16 cellular contexts compared by ENCODE assay signal in the genomic region with DNA sequence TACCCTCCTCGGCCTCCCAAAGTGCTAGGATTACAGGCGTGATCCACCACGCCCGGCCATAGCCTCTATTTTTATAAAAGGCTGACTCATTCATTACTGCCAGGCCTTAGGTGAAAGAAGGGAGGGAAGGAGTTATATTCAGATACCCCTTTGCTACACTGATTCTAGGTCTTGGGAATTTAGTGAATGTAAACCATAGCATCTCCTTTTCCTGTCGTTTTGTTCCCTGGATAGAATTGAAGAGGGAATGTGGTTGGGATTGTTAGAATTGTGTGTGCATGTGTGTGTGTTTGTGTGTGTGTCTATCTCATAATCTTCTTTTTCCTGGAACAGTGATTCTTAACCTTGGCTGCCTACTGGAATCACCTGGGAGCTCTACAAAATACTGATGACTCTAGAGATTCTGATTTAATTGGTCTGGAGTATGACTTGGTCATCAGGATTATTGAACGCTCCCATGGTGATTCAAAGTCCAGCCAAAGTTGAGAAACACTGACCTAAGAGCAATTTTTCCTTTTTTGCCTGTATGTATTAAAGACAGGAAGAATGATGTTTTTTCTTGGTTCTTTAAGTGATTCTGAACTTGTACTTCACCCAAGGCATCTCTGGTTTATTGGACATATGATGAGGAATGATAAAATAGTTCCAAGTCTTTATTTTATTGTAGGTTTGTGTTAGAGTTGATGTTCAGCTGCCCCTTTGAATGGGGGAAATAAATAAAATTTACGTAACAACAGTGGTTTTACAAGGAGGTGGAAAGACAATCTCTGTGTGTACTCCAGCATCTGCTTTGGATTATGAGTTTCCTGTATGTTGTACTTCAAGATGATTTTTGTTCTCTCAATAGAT. TPM values are rescaled to one million over a fixed set of nuclear protein-coding genes. Genes with fewer than 3 reads are reported as not detected.
DNase-seq lines count a peak whose midpoint lies in the region; ATAC-seq and TF ChIP-seq lines count a peak whose summit lies in the region.
"Had no signal": no experiment of that assay in that cellular context is flagged by ENCODE, and none has a peak within 500 bp of the region (broad histone marks: within the 10 kb centered on the region; RNA-seq: fewer than 3 reads in every experiment).

No MANE protein-coding gene starts in this region.

- no peaks in the 10 kb centered on the region for H3K27me3 ChIP-seq in aorta (ENCODE audit: control insufficient read depth in 1 of 2, insufficient read depth in 2 of 2, low read length in 1 of 2)
- H3K27me3 ChIP-seq: BLaER1 treated with 17β-estradiol and CSF1 and Interleukin-3, amounts not matched to agents 10 nM and 100 nM; gastrocnemius medialis; SJCRH30 had no signal

- H3K27ac ChIP-seq in aorta (ENCODE audit: low read depth in 1 of 2, low read length in 2 of 2) (no peak overlapping the region), substantia nigra (ENCODE audit: low read depth, low read length, poor library complexity, severe bottlenecking) (no peak overlapping the region)
- H3K27ac ChIP-seq: BLaER1 treated with 17β-estradiol and CSF1 and Interleukin-3, amounts not matched to agents 10 nM and 100 nM; gastrocnemius medialis; SJCRH30 had no signal

- no peaks in the 10 kb centered on the region for H3K9me3 ChIP-seq in aorta (ENCODE audit: control insufficient read depth, low read length)
- H3K9me3 ChIP-seq: BLaER1 treated with 17β-estradiol and CSF1 and Interleukin-3, amounts not matched to agents 10 nM and 100 nM; gastrocnemius medialis; SJCRH30 had no signal

- peaks cover 12% of the 10 kb centered on the region for H3K4me1 Mint-ChIP-seq in progenitor cell of endocrine pancreas (ENCODE audit: low read depth)

- DNase-seq in ELR (ENCODE audit: low read depth) = peak; percentile 46
- peak; percentile 83 for DNase-seq in fibroblast of peridontal ligament (ENCODE audit: extremely low read depth)
- DNase-seq in progenitor cell of endocrine pancreas (ENCODE audit: low spot score, unreplicated experiment) = no peak
- no peak for DNase-seq in aorta
- DNase-seq in substantia nigra (lab: John Stamatoyannopoulos, UW) = no peak
- no peak for DNase-seq in NK-92 treated with Interleukin-12 subunit alpha and Interleukin-12 subunit beta, amount 100 ng/mL, for 24 hours (lab: John Stamatoyannopoulos, UW)
- no peak for DNase-seq in NCI-H2029 (lab: John Stamatoyannopoulos, UW)
- DNase-seq: cortex of kidney, DND-41, gastrocnemius medialis, immature natural killer cell, NCI-H2171, SJCRH30 had no signal

- no peak overlapping the region for H3K4me3 Mint-ChIP-seq in progenitor cell of endocrine pancreas (ENCODE audit: low read depth)
- H3K4me3 Mint-ChIP-seq: immature natural killer cell had no signal

- WGBS in aorta, 2 donors = 79 to 81% methylated on average over 7 of the region's 7 CpGs

- intact Hi-C loops in aorta (cut with DNase I) = loop anchor here in 1 of 2 donors (5.0 kb wide), 1 partner anchor 133 kb away; no protein-coding TSS in a partner anchor

- H3K36me3 Mint-ChIP-seq in progenitor cell of endocrine pancreas (ENCODE audit: insufficient read depth) = peaks cover 5% of the 10 kb centered on the region

- ATAC-seq in SK-N-SH treated with all-trans-retinoic acid at 6 μM for 48 hours = peak; percentile 52
- ATAC-seq in aorta (ENCODE audit: low FRiP score) = no peak
- ATAC-seq: activated naive CD4-positive, alpha-beta T cell treated with anti-CD3 and anti-CD28 coated beads, Interleukin-2, amount 50 U/mL, for 72 hours; gastrocnemius medialis had no signal

- peaks cover 3 to 6% of the 10 kb centered on the region in 2 donors for H3K36me3 ChIP-seq in aorta (ENCODE audit: control insufficient read depth in 1 of 2, insufficient read depth in 2 of 2, low read length in 1 of 2)

- TF ChIP-seq CTCF in progenitor cell of endocrine pancreas (IDR thresholded peaks at IDR 0.05; ENCODE audit: unreplicated experiment) = no peak

- no peak overlapping the region for H3K4me3 ChIP-seq in aorta (ENCODE audit: low read length in 2 of 2)
- H3K4me3 ChIP-seq: BLaER1 treated with 17β-estradiol and CSF1 and Interleukin-3, amounts not matched to agents 10 nM and 100 nM; gastrocnemius medialis; SJCRH30 had no signal

- no peaks in the 10 kb centered on the region for H3K27me3 Mint-ChIP-seq in progenitor cell of endocrine pancreas

- no peaks in the 10 kb centered on the region for H3K9me3 Mint-ChIP-seq in progenitor cell of endocrine pancreas (ENCODE audit: low read depth)
- H3K9me3 Mint-ChIP-seq: activated naive CD4-positive, alpha-beta T cell treated with anti-CD3 and anti-CD28 coated beads, Interleukin-2, amount 50 U/mL, for 72 hours; immature natural killer cell had no signal

- peak overlapping the region; percentile 46 for H3K27ac Mint-ChIP-seq in progenitor cell of endocrine pancreas

- peaks cover 0 to 3% of the 10 kb centered on the region in 2 donors for H3K4me1 ChIP-seq in aorta (ENCODE audit: control insufficient read depth in 1 of 2, insufficient read depth in 2 of 2, low read length in 2 of 2)
- H3K4me1 ChIP-seq: SJCRH30 had no signal

TF ChIP-seq in SK-N-SH treated with all-trans-retinoic acid at 6 μM for 48 hours, 23 proteins besides CTCF, POLR2A, EP300 and RAD21:
- TF ChIP-seq BACH2 (CRISPR knock-in tag; IDR thresholded peaks at IDR 0.05; ENCODE audit: borderline replicate concordance) (no peak), POU6F1 (CRISPR knock-in tag; IDR thresholded peaks at IDR 0.05; ENCODE audit: borderline replicate concordance, low read depth) (no peak), SNAI2 (CRISPR knock-in tag; IDR thresholded peaks at IDR 0.05) (no peak), ZNF8 (CRISPR knock-in tag; IDR thresholded peaks at IDR 0.05) (no peak)
- TF ChIP-seq, protein P1, sequence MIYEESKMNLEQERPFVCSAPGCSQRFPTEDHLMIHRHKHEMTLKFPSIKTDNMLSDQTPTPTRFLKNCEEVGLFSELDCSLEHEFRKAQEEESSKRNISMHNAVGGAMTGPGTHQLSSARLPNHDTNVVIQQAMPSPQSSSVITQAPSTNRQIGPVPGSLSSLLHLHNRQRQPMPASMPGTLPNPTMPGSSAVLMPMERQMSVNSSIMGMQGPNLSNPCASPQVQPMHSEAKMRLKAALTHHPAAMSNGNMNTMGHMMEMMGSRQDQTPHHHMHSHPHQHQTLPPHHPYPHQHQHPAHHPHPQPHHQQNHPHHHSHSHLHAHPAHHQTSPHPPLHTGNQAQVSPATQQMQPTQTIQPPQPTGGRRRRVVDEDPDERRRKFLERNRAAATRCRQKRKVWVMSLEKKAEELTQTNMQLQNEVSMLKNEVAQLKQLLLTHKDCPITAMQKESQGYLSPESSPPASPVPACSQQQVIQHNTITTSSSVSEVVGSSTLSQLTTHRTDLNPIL (CRISPR knock-in tag; IDR thresholded peaks at IDR 0.05; ENCODE audit: low read depth) = no peak
- TF ChIP-seq, protein P2, sequence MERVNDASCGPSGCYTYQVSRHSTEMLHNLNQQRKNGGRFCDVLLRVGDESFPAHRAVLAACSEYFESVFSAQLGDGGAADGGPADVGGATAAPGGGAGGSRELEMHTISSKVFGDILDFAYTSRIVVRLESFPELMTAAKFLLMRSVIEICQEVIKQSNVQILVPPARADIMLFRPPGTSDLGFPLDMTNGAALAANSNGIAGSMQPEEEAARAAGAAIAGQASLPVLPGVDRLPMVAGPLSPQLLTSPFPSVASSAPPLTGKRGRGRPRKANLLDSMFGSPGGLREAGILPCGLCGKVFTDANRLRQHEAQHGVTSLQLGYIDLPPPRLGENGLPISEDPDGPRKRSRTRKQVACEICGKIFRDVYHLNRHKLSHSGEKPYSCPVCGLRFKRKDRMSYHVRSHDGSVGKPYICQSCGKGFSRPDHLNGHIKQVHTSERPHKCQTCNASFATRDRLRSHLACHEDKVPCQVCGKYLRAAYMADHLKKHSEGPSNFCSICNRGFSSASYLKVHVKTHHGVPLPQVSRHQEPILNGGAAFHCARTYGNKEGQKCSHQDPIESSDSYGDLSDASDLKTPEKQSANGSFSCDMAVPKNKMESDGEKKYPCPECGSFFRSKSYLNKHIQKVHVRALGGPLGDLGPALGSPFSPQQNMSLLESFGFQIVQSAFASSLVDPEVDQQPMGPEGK (CRISPR knock-in tag; IDR thresholded peaks at IDR 0.05; ENCODE audit: borderline replicate concordance) = no peak
- TF ChIP-seq, protein P3, sequence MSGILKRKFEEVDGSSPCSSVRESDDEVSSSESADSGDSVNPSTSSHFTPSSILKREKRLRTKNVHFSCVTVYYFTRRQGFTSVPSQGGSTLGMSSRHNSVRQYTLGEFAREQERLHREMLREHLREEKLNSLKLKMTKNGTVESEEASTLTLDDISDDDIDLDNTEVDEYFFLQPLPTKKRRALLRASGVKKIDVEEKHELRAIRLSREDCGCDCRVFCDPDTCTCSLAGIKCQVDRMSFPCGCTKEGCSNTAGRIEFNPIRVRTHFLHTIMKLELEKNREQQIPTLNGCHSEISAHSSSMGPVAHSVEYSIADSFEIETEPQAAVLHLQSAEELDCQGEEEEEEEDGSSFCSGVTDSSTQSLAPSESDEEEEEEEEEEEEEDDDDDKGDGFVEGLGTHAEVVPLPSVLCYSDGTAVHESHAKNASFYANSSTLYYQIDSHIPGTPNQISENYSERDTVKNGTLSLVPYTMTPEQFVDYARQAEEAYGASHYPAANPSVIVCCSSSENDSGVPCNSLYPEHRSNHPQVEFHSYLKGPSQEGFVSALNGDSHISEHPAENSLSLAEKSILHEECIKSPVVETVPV (CRISPR knock-in tag; IDR thresholded peaks at IDR 0.05) = no peak

RNA-seq across cellular contexts. Expression of gene NAP1L5, which starts 37.0 kb away (rescaled TPM):
- 3.6 and 3.9 TPM in 2 replicates for total RNA-seq in progenitor cell of endocrine pancreas
- total RNA-seq in aorta = 10 to 100 TPM in 1 of 2 donors, 1 to 10 TPM in 1; 9.5 to 11.2 TPM
- 10 to 100 TPM in 1 of 2 donors, 1 to 10 TPM in 1; 9.4 to 13.0 TPM for polyA plus RNA-seq in aorta

Comparison
In these comparisons a context has a peak if more than half of its experiments do, and no peak if none do; other contexts are left out.
1. DNase-seq: peak in ELR (single experiment) and fibroblast of peridontal ligament (single experiment); none in progenitor cell of endocrine pancreas (single experiment), aorta (0 of 2), substantia nigra (0 of 49), NK-92 treated with Interleukin-12 subunit alpha and Interleukin-12 subunit beta, amount 100 ng/mL, for 24 hours (single experiment) and NCI-H2029 (single experiment).